1 cellular context compared by ENCODE assay signal in the genomic region with DNA sequence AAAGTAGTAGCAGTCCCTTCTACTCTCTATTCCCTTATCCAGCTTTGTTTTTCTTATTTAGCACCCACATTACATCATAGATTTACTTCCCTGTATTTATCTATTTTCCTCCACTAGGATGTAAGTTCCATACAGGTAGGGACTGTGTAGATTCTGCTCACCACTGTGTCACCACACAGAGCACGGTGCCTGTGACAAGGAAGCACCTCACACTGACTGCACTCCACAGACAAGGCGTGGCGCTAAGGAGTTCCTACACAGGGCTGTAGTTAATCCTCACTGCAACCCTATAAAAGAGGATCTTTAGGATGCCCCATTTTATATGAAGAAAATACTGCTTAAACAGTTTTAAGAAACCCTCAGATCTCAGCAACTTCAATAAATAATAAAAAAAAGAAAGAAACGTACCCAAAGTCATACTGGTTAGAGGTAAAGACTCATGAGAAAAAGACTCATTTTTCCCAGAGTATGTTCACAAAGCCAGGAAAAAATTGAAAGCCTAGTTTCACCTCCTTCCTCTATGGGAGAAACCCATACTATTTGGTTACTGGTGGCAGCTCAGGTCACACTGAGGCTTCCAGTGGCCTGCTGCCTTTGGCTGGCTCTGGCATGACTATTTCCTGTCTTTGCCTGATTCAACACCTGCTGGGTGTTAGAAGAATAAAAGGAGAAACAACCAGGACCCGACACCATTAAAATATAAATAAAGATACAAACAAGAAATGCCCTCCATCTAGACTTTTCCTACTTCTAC.
TF ChIP-seq lines count a peak whose summit lies in the region.

No MANE protein-coding gene starts in this region.

TF ChIP-seq in IMR-90, 13 proteins besides CTCF, POLR2A, EP300 and RAD21:
- TF ChIP-seq RFX5 (IDR thresholded peaks at IDR 0.05; ENCODE audit: low read depth, low read length) = no peak
- TF ChIP-seq CEBPB (IDR thresholded peaks at IDR 0.05; ENCODE audit: low read depth, low read length) = no peak
- TF ChIP-seq NFE2L2 (IDR thresholded peaks at IDR 0.05; ENCODE audit: low read depth, low read length) = no peak
- TF ChIP-seq, protein P1, sequence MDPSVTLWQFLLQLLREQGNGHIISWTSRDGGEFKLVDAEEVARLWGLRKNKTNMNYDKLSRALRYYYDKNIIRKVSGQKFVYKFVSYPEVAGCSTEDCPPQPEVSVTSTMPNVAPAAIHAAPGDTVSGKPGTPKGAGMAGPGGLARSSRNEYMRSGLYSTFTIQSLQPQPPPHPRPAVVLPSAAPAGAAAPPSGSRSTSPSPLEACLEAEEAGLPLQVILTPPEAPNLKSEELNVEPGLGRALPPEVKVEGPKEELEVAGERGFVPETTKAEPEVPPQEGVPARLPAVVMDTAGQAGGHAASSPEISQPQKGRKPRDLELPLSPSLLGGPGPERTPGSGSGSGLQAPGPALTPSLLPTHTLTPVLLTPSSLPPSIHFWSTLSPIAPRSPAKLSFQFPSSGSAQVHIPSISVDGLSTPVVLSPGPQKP (IDR thresholded peaks at IDR 0.05; ENCODE audit: borderline replicate concordance, low read depth, low read length) = no peak
- TF ChIP-seq MXI1 (IDR thresholded peaks at IDR 0.05; ENCODE audit: borderline replicate concordance, low read depth, low read length) = no peak
- TF ChIP-seq SMC3 (IDR thresholded peaks at IDR 0.05; ENCODE audit: low read depth, low read length) = no peak
- TF ChIP-seq MAFK (IDR thresholded peaks at IDR 0.05; ENCODE audit: low read depth, low read length) = no peak
- TF ChIP-seq CHD1 (IDR thresholded peaks at IDR 0.05; ENCODE audit: low read depth, low read length) = no peak
- TF ChIP-seq BHLHE40 (IDR thresholded peaks at IDR 0.05; ENCODE audit: low read depth, low read length) = no peak
- TF ChIP-seq, protein P2, sequence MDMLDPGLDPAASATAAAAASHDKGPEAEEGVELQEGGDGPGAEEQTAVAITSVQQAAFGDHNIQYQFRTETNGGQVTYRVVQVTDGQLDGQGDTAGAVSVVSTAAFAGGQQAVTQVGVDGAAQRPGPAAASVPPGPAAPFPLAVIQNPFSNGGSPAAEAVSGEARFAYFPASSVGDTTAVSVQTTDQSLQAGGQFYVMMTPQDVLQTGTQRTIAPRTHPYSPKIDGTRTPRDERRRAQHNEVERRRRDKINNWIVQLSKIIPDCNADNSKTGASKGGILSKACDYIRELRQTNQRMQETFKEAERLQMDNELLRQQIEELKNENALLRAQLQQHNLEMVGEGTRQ (IDR thresholded peaks at IDR 0.05; ENCODE audit: low read depth, low read length) = no peak
- no peak for TF ChIP-seq MAZ (IDR thresholded peaks at IDR 0.05; ENCODE audit: borderline replicate concordance, low read depth, low read length)
